In genomic region chr17:40316571-40317344, GRCh38 we compare ENCODE assay signal across 9 cellular contexts. TPM values are rescaled to one million over a fixed set of nuclear protein-coding genes. Genes with fewer than 3 reads are reported as not detected.
DNase-seq lines count a peak whose midpoint lies in the region; ATAC-seq, FAIRE-seq and TF ChIP-seq lines count a peak whose summit lies in the region.
"Had no signal": no experiment of that assay in that cellular context is flagged by ENCODE, and none has a peak within 500 bp of the region (broad histone marks: within the 10 kb centered on the region; RNA-seq: fewer than 3 reads in every experiment).

No MANE protein-coding gene starts in this region.

- ATAC-seq in Panc1 (peak; percentile 20), GM21390 (IDR thresholded peaks at IDR 0.05; ENCODE audit: unreplicated experiment) (no peak), GM19397 (IDR thresholded peaks at IDR 0.05; ENCODE audit: unreplicated experiment) (no peak)

- peak; percentile 4 for DNase-seq in GM13977 (ENCODE audit: low spot score)
- DNase-seq in Panc1 (ENCODE audit: low read depth, low spot score) = no peak
- peak; percentile 54 for DNase-seq in endothelial cell of umbilical vein (ENCODE audit: low read depth, low spot score)
- DNase-seq in anterior cingulate cortex (lab: John Stamatoyannopoulos, UW) = no peak
- no peak for DNase-seq in stimulated activated CD4-positive, alpha-beta T cell treated with anti-CD3 and anti-CD28 coated beads, Interleukin-2, amount 100 ng/mL, for 24 hours

- BruUV-seq in Panc1 (replicated peaks; lab: Mats Ljungman, UMichigan) (no TSS peak), endothelial cell of umbilical vein (replicated peaks; lab: Mats Ljungman, UMichigan) (TSS peak; percentile 12)

- in situ Hi-C loops in GM13977 (cut with MboI; ENCODE audit: low pct_unique_long_range_greater_than_20kb, low sequenced_read_pairs, unreplicated experiment) (no loop called here), Panc1 (cut with HindIII; ENCODE audit: low pct_unique_long_range_greater_than_20kb, low sequenced_read_pairs) (no loop called here)

- no peaks in the 10 kb centered on the region for H4K20me1 ChIP-seq in endothelial cell of umbilical vein (replicated peaks; ENCODE audit: control insufficient read depth, extremely low read depth, insufficient read depth, low read length)

- POLR2A ChIA-PET in Panc1 (lab: Charles Lee) (interaction anchor here (0.6 to 0.8 kb wide), 4 partner anchors 8 to 726 kb away, joined by 3 to 11 read pairs (median 7); no protein-coding TSS in a partner anchor), endothelial cell of umbilical vein (lab: Charles Lee) (interaction anchor here (0.6 to 1.5 kb wide), 5 partner anchors 9 to 1372 kb away, joined by 3 to 6 read pairs (median 4); no protein-coding TSS in a partner anchor)

- H3K9me1 ChIP-seq in endothelial cell of umbilical vein (replicated peaks; ENCODE audit: control insufficient read depth, extremely low read depth, insufficient read depth, low read length) = no peaks in the 10 kb centered on the region

- H3K4me1 ChIP-seq in Panc1 (ENCODE audit: control insufficient read depth, insufficient read depth, low read length) = peaks cover 77% of the 10 kb centered on the region
- H3K4me1 ChIP-seq in endothelial cell of umbilical vein (ENCODE audit: control insufficient read depth, extremely low read depth, insufficient read depth, low read length) = peaks cover 72% of the 10 kb centered on the region
- peaks cover 52 to 69% of the 10 kb centered on the region in 2 donors for H3K4me1 ChIP-seq in mucosa of rectum (ENCODE audit: control insufficient read depth in 2 of 2, insufficient read depth in 2 of 2, low read length in 2 of 2)

- dilution Hi-C loops in endothelial cell of umbilical vein (cut with MboI; ENCODE audit: extremely low pct_ligation_motif_present, low sequenced_read_pairs) = no loop called here

- CTCF ChIA-PET in Panc1 (lab: Charles Lee) (interaction anchor here (0.6 to 2.1 kb wide), 11 partner anchors 8 to 172 kb away, joined by 3 to 18 read pairs (median 6); partner anchors contain the start of gene RARA), endothelial cell of umbilical vein (lab: Charles Lee) (interaction anchor here (0.6 to 6.9 kb wide), 13 partner anchors 7 to 217 kb away, joined by 3 to 109 read pairs (median 5); partner anchors contain the start of gene RARA)

- H3K9ac ChIP-seq in endothelial cell of umbilical vein (replicated peaks; ENCODE audit: extremely low read depth, insufficient read depth, low read length) (peak overlapping the region; percentile 73), mucosa of rectum (ENCODE audit: low read depth in 1 of 2, low read length in 2 of 2) (peak overlapping the region; percentile 63 to 80)

- H3K27ac ChIP-seq in Panc1 (ENCODE audit: low read length) (peak overlapping the region; percentile 85), endothelial cell of umbilical vein (ENCODE audit: insufficient read depth, low read depth, low read length) (peak overlapping the region; percentile 82), mucosa of rectum (ENCODE audit: low read depth in 2 of 2, low read length in 2 of 2) (peak overlapping the region; percentile 64 to 86)

- H3K4me2 ChIP-seq in endothelial cell of umbilical vein (ENCODE audit: insufficient read depth, low read length) = peak overlapping the region; percentile 88

- FAIRE-seq in endothelial cell of umbilical vein (lab: Jason Lieb, UNC) = no peak

- intact Hi-C loops in Panc1 (cut with micrococcal nuclease; ENCODE audit: unreplicated experiment) (no loop called here), endothelial cell of umbilical vein (cut with micrococcal nuclease) (no loop called here)

- peak overlapping the region; percentile 72 to 87 for H3K4me3 ChIP-seq in Panc1 (ENCODE audit: low read depth in 2 of 2, low read length in 2 of 2)
- H3K4me3 ChIP-seq in endothelial cell of umbilical vein (replicated peaks in 1 of 3; ENCODE audit: insufficient read depth in 1 of 3, low read depth in 1 of 3, low read length in 3 of 3) = no peak overlapping the region
- peak overlapping the region; percentile 74 to 84 for H3K4me3 ChIP-seq in mucosa of rectum (ENCODE audit: low read length in 2 of 2)

- H3K9me3 ChIP-seq in Panc1 (ENCODE audit: control insufficient read depth, insufficient read depth, low read depth, low read length) (no peaks in the 10 kb centered on the region), endothelial cell of umbilical vein (replicated peaks; ENCODE audit: control insufficient read depth, insufficient read depth, low read length) (no peaks in the 10 kb centered on the region), mucosa of rectum (ENCODE audit: control insufficient read depth in 2 of 2, low read length in 2 of 2) (no peaks in the 10 kb centered on the region)

- no peak for TF ChIP-seq POLR2A in endothelial cell of umbilical vein (IDR thresholded peaks at IDR 0.05; ENCODE audit: low read depth, low read length)

- H2AFZ ChIP-seq in endothelial cell of umbilical vein (ENCODE audit: low read depth, low read length) = no peak overlapping the region

- TF ChIP-seq CTCF in GM13977 (IDR thresholded peaks at IDR 0.05; ENCODE audit: extremely low read depth, insufficient read depth, missing control alignments) = no peak
- no peak for TF ChIP-seq CTCF in Panc1 (IDR thresholded peaks at IDR 0.05)
- no peak for TF ChIP-seq CTCF in endothelial cell of umbilical vein (IDR thresholded peaks at IDR 0.05; ENCODE audit: extremely low read depth in 1 of 2, insufficient read depth in 1 of 2, low read depth in 1 of 2, low read length in 2 of 2)

- H3K36me3 ChIP-seq in Panc1 (ENCODE audit: control insufficient read depth, insufficient read depth, low read length) (no peaks in the 10 kb centered on the region; the same call in 1 of the 2 replicates), endothelial cell of umbilical vein (ENCODE audit: control insufficient read depth in 2 of 2, extremely low read depth in 1 of 2, insufficient read depth in 2 of 2, low read length in 2 of 2) (no peaks in the 10 kb centered on the region), mucosa of rectum (ENCODE audit: control insufficient read depth in 2 of 2, insufficient read depth in 2 of 2, low read length in 2 of 2) (no peaks in the 10 kb centered on the region)

- no peaks in the 10 kb centered on the region for H3K27me3 ChIP-seq in Panc1 (ENCODE audit: control insufficient read depth, insufficient read depth, low read length)
- H3K27me3 ChIP-seq in endothelial cell of umbilical vein (ENCODE audit: control insufficient read depth in 2 of 2, insufficient read depth in 2 of 2, low read length in 2 of 2) = no peaks in the 10 kb centered on the region
- no peaks in the 10 kb centered on the region for H3K27me3 ChIP-seq in mucosa of rectum (ENCODE audit: control insufficient read depth in 2 of 2, insufficient read depth in 2 of 2, low read length in 2 of 2)

- peaks cover 36% of the 10 kb centered on the region for H3K79me2 ChIP-seq in endothelial cell of umbilical vein (ENCODE audit: control insufficient read depth, insufficient read depth, low read length)

TF ChIP-seq in endothelial cell of umbilical vein, 7 proteins besides CTCF, POLR2A, EP300 and RAD21:
- TF ChIP-seq EZH2 (IDR thresholded peaks at IDR 0.05; ENCODE audit: borderline replicate concordance, low read depth, low read length, severe bottlenecking) (no peak), GATA2 (IDR thresholded peaks at IDR 0.05; ENCODE audit: insufficient read depth, insufficient read length, low read depth, low read length) (no peak), MYC (IDR thresholded peaks at IDR 0.05; ENCODE audit: low read depth, low read length) (peak; percentile 4), FOS (IDR thresholded peaks at IDR 0.05; ENCODE audit: borderline replicate concordance, insufficient read depth, low read length) (no peak), POLR2AphosphoS5 (IDR thresholded peaks at IDR 0.05; ENCODE audit: insufficient read depth, low read depth, low read length) (peak; percentile 70), MAX (IDR thresholded peaks at IDR 0.05; ENCODE audit: insufficient read depth, insufficient read length) (peak; percentile 7), JUN (IDR thresholded peaks at IDR 0.05; ENCODE audit: borderline replicate concordance, insufficient read depth, insufficient read length, low read depth) (no peak)

RNA-seq across cellular contexts. Expression of gene RARA, which starts 7.8 kb away (rescaled TPM):
- total RNA-seq in Panc1 (2021; ENCODE audit: unreplicated experiment) (55.6 TPM), endothelial cell of umbilical vein (37.8 and 43.4 TPM in 2 replicates)
- polyA plus RNA-seq in Panc1 (2012; ENCODE audit: insufficient read length) = 59.9 TPM
- polyA plus RNA-seq in endothelial cell of umbilical vein = 11.2 and 11.9 TPM in 2 replicates
- 11.3 and 13.6 TPM in 2 replicates for polyA plus RNA-seq in endothelial cell of umbilical vein (2011; cell fraction: cytosol; rRNA removed)
- polyA plus RNA-seq in endothelial cell of umbilical vein (2011; cell fraction: nucleus; rRNA removed) = 9.9 and 12.3 TPM in 2 replicates
- polyA plus RNA-seq in endothelial cell of umbilical vein (2012) = 27.6 and 34.9 TPM in 2 replicates
- 11.6 and 20.5 TPM in 2 replicates for polyA minus RNA-seq in endothelial cell of umbilical vein
- 6.7 TPM for polyA minus RNA-seq in endothelial cell of umbilical vein (2011; cell fraction: cytosol; rRNA and poly(A)+ RNA removed)
- 8.0 and 10.0 TPM in 2 replicates for polyA minus RNA-seq in endothelial cell of umbilical vein (2011; cell fraction: nucleus; rRNA and poly(A)+ RNA removed)

RNA-seq across cellular contexts. Expression of gene CDC6, which starts 29.1 kb away (rescaled TPM):
- 66.3 TPM for total RNA-seq in Panc1 (2021; ENCODE audit: unreplicated experiment)
- 24.3 TPM for polyA plus RNA-seq in Panc1 (2012; ENCODE audit: insufficient read length)
- 49.9 and 55.2 TPM in 2 replicates for total RNA-seq in endothelial cell of umbilical vein
- polyA plus RNA-seq in endothelial cell of umbilical vein = 13.4 and 15.5 TPM in 2 replicates
- 25.1 and 29.1 TPM in 2 replicates for polyA plus RNA-seq in endothelial cell of umbilical vein (2011; cell fraction: cytosol; rRNA removed)
- 31.9 and 52.5 TPM in 2 replicates for polyA plus RNA-seq in endothelial cell of umbilical vein (2011; cell fraction: nucleus; rRNA removed)
- polyA plus RNA-seq in endothelial cell of umbilical vein (2012) = 18.0 and 33.6 TPM in 2 replicates
- polyA minus RNA-seq in endothelial cell of umbilical vein = 17.1 and 22.1 TPM in 2 replicates
- 40.0 TPM for polyA minus RNA-seq in endothelial cell of umbilical vein (2011; cell fraction: cytosol; rRNA and poly(A)+ RNA removed)
- 31.5 and 42.2 TPM in 2 replicates for polyA minus RNA-seq in endothelial cell of umbilical vein (2011; cell fraction: nucleus; rRNA and poly(A)+ RNA removed)

RNA-seq across cellular contexts. Expression of gene GJD3, which starts 47.8 kb away (rescaled TPM):
- total RNA-seq in Panc1 (2021; ENCODE audit: unreplicated experiment) (0.33 TPM), endothelial cell of umbilical vein (0.39 and 0.40 TPM in 2 replicates)
- 5.8 TPM for polyA plus RNA-seq in Panc1 (2012; ENCODE audit: insufficient read length)
- polyA plus RNA-seq in endothelial cell of umbilical vein = 0.10 TPM in 1 of 2 replicates, not detected in the other
- not detected in 2 replicates for polyA plus RNA-seq in endothelial cell of umbilical vein (2011; cell fraction: cytosol; rRNA removed)
- polyA plus RNA-seq in endothelial cell of umbilical vein (2011; cell fraction: nucleus; rRNA removed) = not detected in 2 replicates
- not detected in 2 replicates for polyA plus RNA-seq in endothelial cell of umbilical vein (2012)
- not detected in 2 replicates for polyA minus RNA-seq in endothelial cell of umbilical vein
- not detected for polyA minus RNA-seq in endothelial cell of umbilical vein (2011; cell fraction: cytosol; rRNA and poly(A)+ RNA removed)
- polyA minus RNA-seq in endothelial cell of umbilical vein (2011; cell fraction: nucleus; rRNA and poly(A)+ RNA removed) = not detected in 2 replicates
- total RNA-seq: urinary bladder had no signal

Comparison
In these comparisons a context has a peak if more than half of its experiments do, and no peak if none do; other contexts are left out.
1. DNase-seq: peak in GM13977 (single experiment) and endothelial cell of umbilical vein (single experiment); none in Panc1 (single experiment), anterior cingulate cortex (0 of 58) and stimulated activated CD4-positive, alpha-beta T cell treated with anti-CD3 and anti-CD28 coated beads, Interleukin-2, amount 100 ng/mL, for 24 hours (0 of 2).
2. H3K4me3 ChIP-seq: peak in Panc1 (2 of 2) and mucosa of rectum (2 of 2); none in endothelial cell of umbilical vein (0 of 3).
3. Peak in every context shown above with its lines, with median percentiles within 50 percentile points of each other: H3K27ac ChIP-seq.